In the genomic region with DNA sequence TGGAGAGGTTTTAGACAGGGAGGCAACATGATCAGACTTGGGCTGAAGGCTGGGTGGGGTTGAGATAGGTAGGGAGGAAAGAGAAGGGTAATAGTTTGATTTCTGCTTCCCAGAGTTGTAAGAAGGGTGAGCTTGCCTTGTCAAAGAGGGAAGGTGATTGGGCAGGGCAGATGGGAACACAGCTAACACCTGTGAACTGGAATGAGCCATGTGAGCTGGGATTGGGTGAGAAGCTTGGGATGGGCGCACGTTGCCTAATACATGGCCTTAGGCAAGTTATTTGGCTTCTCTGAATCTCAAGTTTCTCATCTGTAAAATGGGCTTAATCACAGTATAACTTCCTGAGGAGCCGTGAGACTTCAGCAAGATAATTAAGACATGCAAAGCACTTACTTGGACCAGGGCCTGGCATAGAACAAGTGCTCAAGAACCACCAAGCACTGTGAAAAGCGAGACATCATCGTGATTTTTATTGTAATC, we compare ENCODE assay signal across 1 cellular context.
TF ChIP-seq lines count a peak whose summit lies in the region.

No MANE protein-coding gene starts in this region.

TF ChIP-seq in SK-N-SH treated with all-trans-retinoic acid at 6 μM for 48 hours, 23 proteins besides CTCF, POLR2A, EP300 and RAD21 (continued from another document):
- TF ChIP-seq TSHZ2 (CRISPR knock-in tag; IDR thresholded peaks at IDR 0.05) (no peak), TCF4 (CRISPR knock-in tag; IDR thresholded peaks at IDR 0.05; ENCODE audit: borderline replicate concordance) (no peak), CSDC2 (CRISPR knock-in tag; IDR thresholded peaks at IDR 0.05) (no peak), ZNF70 (CRISPR knock-in tag; IDR thresholded peaks at IDR 0.05) (no peak), ZNF565 (CRISPR knock-in tag; conservative IDR thresholded peaks at IDR 0.05; ENCODE audit: low read depth) (no peak), SNAI2 (CRISPR knock-in tag; IDR thresholded peaks at IDR 0.05) (no peak), RARB (CRISPR knock-in tag; IDR thresholded peaks at IDR 0.05) (no peak), ZFP30 (CRISPR knock-in tag; IDR thresholded peaks at IDR 0.05) (no peak), ISL1 (CRISPR knock-in tag; IDR thresholded peaks at IDR 0.05) (no peak), ZC3H10 (CRISPR knock-in tag; IDR thresholded peaks at IDR 0.05) (no peak), GLIS3 (CRISPR knock-in tag; IDR thresholded peaks at IDR 0.05) (no peak), BACH2 (CRISPR knock-in tag; IDR thresholded peaks at IDR 0.05; ENCODE audit: borderline replicate concordance) (no peak)
